In genomic region chr13:109773786-109774185, GRCh38 we compare ENCODE assay signal across 20 cellular contexts. TPM values are rescaled to one million over a fixed set of nuclear protein-coding genes. Genes with fewer than 3 reads are reported as not detected.
A peak's percentile ranks its signal among the peaks of the same experiment; 100 is the strongest.
DNase-seq lines count a peak whose midpoint lies in the region; ATAC-seq and TF ChIP-seq lines count a peak whose summit lies in the region.
"Had no signal": no experiment of that assay in that cellular context is flagged by ENCODE, and none has a peak within 500 bp of the region (broad histone marks: within the 10 kb centered on the region; RNA-seq: fewer than 3 reads in every experiment).

No MANE protein-coding gene starts in this region.

- peaks cover 23 to 41% of the 10 kb centered on the region in 2 donors for H3K4me1 ChIP-seq in adrenal gland (replicated peaks in 1 of 2)
- H3K4me1 ChIP-seq: Caco-2 had no signal

- no peak for DNase-seq in activated T-cell treated with anti-CD3 and anti-CD28 coated beads, Interleukin-2, amount 50 U/mL, for 24 hours
- DNase-seq in activated T-cell treated with anti-CD3 and anti-CD28 coated beads, Interleukin-2, amount 50 U/mL, for 4 hours = no peak
- DNase-seq in M059J (ENCODE audit: low read depth) = peak; percentile 36
- no peak for DNase-seq in adrenal gland
- DNase-seq in type B pancreatic cell (ENCODE audit: extremely low spot score, unreplicated experiment) = no peak
- no peak for DNase-seq in SW480 (ENCODE audit: low spot score)
- no peak for DNase-seq in GM03348 (ENCODE audit: low spot score)
- DNase-seq: Caco-2; CD4-positive, alpha-beta T cell; DMS153; GDM1; MV-4-11; NCI-H1694 treated with DMSO at 0.1 percent for 48 hours; NCI-H2227 treated with DMSO at 0.1 percent for 48 hours; NCI-H524; NCI-H82; OCI-M1; RPMI8226 had no signal

- H3K27ac Mint-ChIP-seq in activated T-cell treated with anti-CD3 and anti-CD28 coated beads, Interleukin-2, amount 50 U/mL, for 24 hours = peak overlapping the region; percentile 51
- H3K27ac Mint-ChIP-seq in type B pancreatic cell = peak overlapping the region; percentile 47
- H3K27ac Mint-ChIP-seq: CD4-positive, alpha-beta T cell had no signal

- peaks cover 45% of the 10 kb centered on the region for H3K4me1 Mint-ChIP-seq in activated T-cell treated with anti-CD3 and anti-CD28 coated beads, Interleukin-2, amount 50 U/mL, for 24 hours (ENCODE audit: low read depth)
- H3K4me1 Mint-ChIP-seq in activated T-cell treated with anti-CD3 and anti-CD28 coated beads, Interleukin-2, amount 50 U/mL, for 4 hours (ENCODE audit: low read depth) = peaks cover 44% of the 10 kb centered on the region
- H3K4me1 Mint-ChIP-seq in type B pancreatic cell (ENCODE audit: unreplicated experiment) = peaks cover 19% of the 10 kb centered on the region

- no peaks in the 10 kb centered on the region for H3K27me3 ChIP-seq in adrenal gland

- no peaks in the 10 kb centered on the region for H3K9me3 ChIP-seq in adrenal gland (replicated peaks in 1 of 3)
- H3K9me3 ChIP-seq: Caco-2 had no signal

- H3K27me3 Mint-ChIP-seq in activated T-cell treated with anti-CD3 and anti-CD28 coated beads, Interleukin-2, amount 50 U/mL, for 24 hours = no peaks in the 10 kb centered on the region
- no peaks in the 10 kb centered on the region for H3K27me3 Mint-ChIP-seq in activated T-cell treated with anti-CD3 and anti-CD28 coated beads, Interleukin-2, amount 50 U/mL, for 4 hours (ENCODE audit: low read depth)
- no peaks in the 10 kb centered on the region for H3K27me3 Mint-ChIP-seq in type B pancreatic cell
- H3K27me3 Mint-ChIP-seq: CD4-positive, alpha-beta T cell had no signal

- no peak overlapping the region for H3K4me3 ChIP-seq in adrenal gland
- H3K4me3 ChIP-seq: K562 had no signal

- peak overlapping the region in 3 of 5 donors; percentile 16 to 56 (median 34) for H3K27ac ChIP-seq in adrenal gland

- no peak for TF ChIP-seq POLR2A in adrenal gland (IDR thresholded peaks at IDR 0.05)

- peaks cover 12% of the 10 kb centered on the region for H3K36me3 Mint-ChIP-seq in activated T-cell treated with anti-CD3 and anti-CD28 coated beads, Interleukin-2, amount 50 U/mL, for 24 hours (ENCODE audit: low read depth)
- H3K36me3 Mint-ChIP-seq in activated T-cell treated with anti-CD3 and anti-CD28 coated beads, Interleukin-2, amount 50 U/mL, for 4 hours (ENCODE audit: insufficient read depth) = peaks cover 9% of the 10 kb centered on the region
- H3K36me3 Mint-ChIP-seq in type B pancreatic cell = peaks cover 46% of the 10 kb centered on the region

- intact Hi-C loops in adrenal gland (cut with DNase I) = no loop called here

- no peaks in the 10 kb centered on the region for H3K9me3 Mint-ChIP-seq in activated T-cell treated with anti-CD3 and anti-CD28 coated beads, Interleukin-2, amount 50 U/mL, for 24 hours
- H3K9me3 Mint-ChIP-seq in activated T-cell treated with anti-CD3 and anti-CD28 coated beads, Interleukin-2, amount 50 U/mL, for 4 hours = no peaks in the 10 kb centered on the region
- H3K9me3 Mint-ChIP-seq in type B pancreatic cell = peaks cover 5% of the 10 kb centered on the region
- H3K9me3 Mint-ChIP-seq: CD4-positive, alpha-beta T cell had no signal

- ATAC-seq in activated T-cell treated with anti-CD3 and anti-CD28 coated beads, Interleukin-2, amount 50 U/mL, for 4 hours = no peak
- ATAC-seq in HG03280 (IDR thresholded peaks at IDR 0.05; ENCODE audit: unreplicated experiment) = no peak

- WGBS in adrenal gland, 4 donors = 65 to 70% (median 67%) methylated on average over 4 of the region's 4 CpGs

- no peak overlapping the region for H3K4me3 Mint-ChIP-seq in activated T-cell treated with anti-CD3 and anti-CD28 coated beads, Interleukin-2, amount 50 U/mL, for 24 hours
- H3K4me3 Mint-ChIP-seq in activated T-cell treated with anti-CD3 and anti-CD28 coated beads, Interleukin-2, amount 50 U/mL, for 4 hours = no peak overlapping the region
- no peak overlapping the region for H3K4me3 Mint-ChIP-seq in type B pancreatic cell
- H3K4me3 Mint-ChIP-seq: CD4-positive, alpha-beta T cell had no signal

- no peak for TF ChIP-seq CTCF in adrenal gland (IDR thresholded peaks at IDR 0.05)
- no peak for TF ChIP-seq CTCF in type B pancreatic cell (conservative IDR thresholded peaks at IDR 0.05)

- peaks cover 0 to 14% of the 10 kb centered on the region in 2 donors for H3K36me3 ChIP-seq in adrenal gland (replicated peaks in 1 of 2)

RNA-seq across cellular contexts. Expression of gene IRS2, which starts 12.6 kb away (rescaled TPM):
- 1 to 10 TPM; 3.7 to 4.2 (median 4.2) TPM for total RNA-seq in activated T-cell treated with anti-CD3 and anti-CD28 coated beads, Interleukin-2, amount 50 U/mL, for 4 hours
- 0.42 and 0.54 TPM in 2 replicates for total RNA-seq in M059J (2014; rRNA removed; shearing (Covaris generic))
- total RNA-seq in adrenal gland (10 to 100 TPM; 43.4 to 84.2 (median 50.2) TPM), type B pancreatic cell (ENCODE audit: low replicate concordance) (19.4 and 30.1 TPM in 2 replicates)
- polyA plus RNA-seq in adrenal gland = 10 to 100 TPM; 11.3 to 15.1 (median 12.8) TPM
